Comparison of ENCODE assay signal across 20 cellular contexts in genomic region chr13:61148211-61148610, GRCh38.
DNase-seq lines count a peak whose midpoint lies in the region; TF ChIP-seq lines count a peak whose summit lies in the region.
"Had no signal": no experiment of that assay in that cellular context is flagged by ENCODE, and none has a peak within 500 bp of the region (broad histone marks: within the 10 kb centered on the region; RNA-seq: fewer than 3 reads in every experiment).

No MANE protein-coding gene starts in this region.

- POLR2A ChIA-PET in A673 (lab: Charles Lee; ENCODE audit: low non-redundant PET) = interaction anchor here (0.7 kb wide), 1 partner anchor 1927 kb away, joined by 3 read pairs; no protein-coding TSS in a partner anchor

- no peak for TF ChIP-seq CTCF in A673 (conservative IDR thresholded peaks at IDR 0.05; ENCODE audit: low read depth, low read length)
- TF ChIP-seq CTCF in tibial artery (IDR thresholded peaks at IDR 0.05) = no peak
- no peak for TF ChIP-seq CTCF in chondrocyte (IDR thresholded peaks at IDR 0.05)

- H2BK12ac ChIP-seq in neuronal stem cell (ENCODE audit: low read length) = no peak overlapping the region

- H3K56ac ChIP-seq in mesendoderm (ENCODE audit: low read length) = no peak overlapping the region

- H2BK5ac ChIP-seq in mesendoderm (ENCODE audit: low read length) (no peak overlapping the region), neuronal stem cell (ENCODE audit: low read length) (no peak overlapping the region)

- peak; percentile 0 for DNase-seq in DMS53 (lab: John Stamatoyannopoulos, UW)
- DNase-seq in DMS53 treated with DMSO at 0.1 percent for 48 hours (lab: John Stamatoyannopoulos, UW; ENCODE audit: unreplicated experiment) = no peak
- peak; percentile 60 for DNase-seq in A673 (ENCODE audit: low spot score)
- DNase-seq in mesendoderm = peak; percentile 26
- peak; percentile 17 for DNase-seq in neuronal stem cell (ENCODE audit: low spot score)
- no peak for DNase-seq in tibial artery
- DNase-seq in chondrocyte (ENCODE audit: low spot score) = no peak
- DNase-seq: ACHN; BE2C; C1 segment of cervical spinal cord; Caco-2; Calu3; CD4-positive, alpha-beta T cell; CD8-positive, alpha-beta T cell; DMS79 treated with DMSO at 0.1 percent for 48 hours; GF-D8 had no signal

- H3K23ac ChIP-seq in mesendoderm (ENCODE audit: low read length) (no peak overlapping the region), neuronal stem cell (ENCODE audit: low read depth, low read length, poor library complexity) (no peak overlapping the region)

- H3K18ac ChIP-seq in mesendoderm (ENCODE audit: low read length) (no peak overlapping the region), neuronal stem cell (ENCODE audit: low read length) (no peak overlapping the region)

- H3K9me3 Mint-ChIP-seq in chondrocyte (ENCODE audit: low read depth) = no peaks in the 10 kb centered on the region

- no peaks in the 10 kb centered on the region for H3K36me3 Mint-ChIP-seq in chondrocyte (ENCODE audit: low read depth)
- H3K36me3 Mint-ChIP-seq: CD14-positive monocyte; CD8-positive, alpha-beta T cell had no signal

- no peaks in the 10 kb centered on the region for H3K27me3 ChIP-seq in A673 (replicated peaks; ENCODE audit: insufficient read depth, low read depth, low read length, poor library complexity)
- H3K27me3 ChIP-seq in mesendoderm (ENCODE audit: insufficient read depth, low read length, poor library complexity) = no peaks in the 10 kb centered on the region
- no peaks in the 10 kb centered on the region for H3K27me3 ChIP-seq in neuronal stem cell (ENCODE audit: control insufficient read depth in 3 of 3, insufficient read depth in 3 of 3, low read depth in 1 of 3, low read length in 3 of 3)
- H3K27me3 ChIP-seq in tibial artery = no peaks in the 10 kb centered on the region
- H3K27me3 ChIP-seq: BE2C, BLaER1 had no signal

- H2BK15ac ChIP-seq in mesendoderm (replicated peaks; ENCODE audit: low read depth) (no peak overlapping the region), neuronal stem cell (ENCODE audit: low read length) (no peak overlapping the region)

- H3K79me2 ChIP-seq in mesendoderm (ENCODE audit: control insufficient read depth, insufficient read depth, low read length) = no peaks in the 10 kb centered on the region

- H2BK120ac ChIP-seq in mesendoderm (ENCODE audit: low read depth, low read length) (no peak overlapping the region), neuronal stem cell (ENCODE audit: low read depth, low read length) (no peak overlapping the region)

- no CpG with 5 or more reads among the region's 1 CpG for WGBS in mesendoderm (ENCODE audit: extremely low coverage, insufficient coverage, low lambda C conversion rate)
- no CpG with 5 or more reads among the region's 1 CpG for WGBS in neuronal stem cell (ENCODE audit: extremely low coverage in 2 of 2, insufficient read length in 2 of 2, insufficient replicate concordance in 1 of 2), 2 donors

- H3K4ac ChIP-seq in mesendoderm (ENCODE audit: low read depth, low read length) (no peak overlapping the region), neuronal stem cell (ENCODE audit: low read length) (no peak overlapping the region)

- H4K8ac ChIP-seq in mesendoderm (ENCODE audit: low read depth, low read length) (no peak overlapping the region), neuronal stem cell (ENCODE audit: low read depth, low read length) (no peak overlapping the region)

- H3K4me3 Mint-ChIP-seq in chondrocyte (ENCODE audit: unreplicated experiment) = no peak overlapping the region
- H3K4me3 Mint-ChIP-seq: CD14-positive monocyte; CD4-positive, alpha-beta T cell; CD8-positive, alpha-beta T cell had no signal

- no peaks in the 10 kb centered on the region for H3K4me1 Mint-ChIP-seq in chondrocyte (ENCODE audit: low read depth)
- H3K4me1 Mint-ChIP-seq: CD14-positive monocyte had no signal

- H3K79me1 ChIP-seq in mesendoderm (ENCODE audit: low read length) (no peaks in the 10 kb centered on the region), neuronal stem cell (ENCODE audit: low read depth, low read length) (no peaks in the 10 kb centered on the region)

- no peaks in the 10 kb centered on the region for H3K27me3 Mint-ChIP-seq in chondrocyte (ENCODE audit: low read depth)
- H3K27me3 Mint-ChIP-seq: CD4-positive, alpha-beta T cell had no signal

- peak overlapping the region; percentile 45 for H3K27ac ChIP-seq in A673 (ENCODE audit: low read depth, low read length, poor library complexity, severe bottlenecking)
- no peak overlapping the region for H3K27ac ChIP-seq in mesendoderm (ENCODE audit: low read depth, low read length)
- no peak overlapping the region for H3K27ac ChIP-seq in neuronal stem cell (replicated peaks; ENCODE audit: low read length)
- no peak overlapping the region for H3K27ac ChIP-seq in tibial artery
- H3K27ac ChIP-seq: 22Rv1, A549, BLaER1 had no signal

- intact Hi-C loops in A673 (cut with micrococcal nuclease; ENCODE audit: unreplicated experiment) (no loop called here), tibial artery (cut with DNase I; ENCODE audit: low total_unique reads) (no loop called here)

- H3K4me3 ChIP-seq in A673 (ENCODE audit: low read depth, low read length, poor library complexity, severe bottlenecking) = no peak overlapping the region
- H3K4me3 ChIP-seq in mesendoderm (ENCODE audit: low read length) = no peak overlapping the region
- no peak overlapping the region for H3K4me3 ChIP-seq in neuronal stem cell (ENCODE audit: low read length in 2 of 2)
- no peak overlapping the region for H3K4me3 ChIP-seq in tibial artery
- H3K4me3 ChIP-seq: A549, BLaER1 had no signal

- H2AFZ ChIP-seq in neuronal stem cell (ENCODE audit: low read length) = no peak overlapping the region

- no TSS peak for BruUV-seq in A673 (replicated peaks; lab: Mats Ljungman, UMichigan)

- no peak overlapping the region for H3K27ac Mint-ChIP-seq in chondrocyte (ENCODE audit: unreplicated experiment)
- H3K27ac Mint-ChIP-seq: CD14-positive monocyte; CD4-positive, alpha-beta T cell; CD8-positive, alpha-beta T cell had no signal

- H3K4me1 ChIP-seq in A673 (ENCODE audit: insufficient read depth, low read length, poor library complexity, severe bottlenecking) (peaks cover 36% of the 10 kb centered on the region), mesendoderm (ENCODE audit: control insufficient read depth, low read depth, low read length) (no peaks in the 10 kb centered on the region), neuronal stem cell (ENCODE audit: control insufficient read depth in 2 of 2, insufficient read depth in 1 of 2, low read depth in 1 of 2, low read length in 2 of 2) (peaks cover 4 to 7% of the 10 kb centered on the region in 2 donors), tibial artery (peaks cover 0 to 12% (median 2%) of the 10 kb centered on the region in 4 donors)
- H3K4me1 ChIP-seq: A549, BE2C had no signal

- H4K5ac ChIP-seq in mesendoderm (ENCODE audit: low read length) = no peak overlapping the region

- H3K14ac ChIP-seq in neuronal stem cell (ENCODE audit: low read length) = no peak overlapping the region

- no peak overlapping the region for H3K4me2 ChIP-seq in mesendoderm (ENCODE audit: low read length)
- H3K4me2 ChIP-seq in neuronal stem cell (ENCODE audit: insufficient read depth, low read length, poor library complexity, severe bottlenecking) = no peak overlapping the region
- H3K4me2 ChIP-seq: A549, BLaER1 had no signal

- no peaks in the 10 kb centered on the region for H3K36me3 ChIP-seq in A673 (ENCODE audit: insufficient read depth, low read length, poor library complexity, severe bottlenecking)
- no peaks in the 10 kb centered on the region for H3K36me3 ChIP-seq in mesendoderm (ENCODE audit: control insufficient read depth, insufficient read depth, low read length)
- no peaks in the 10 kb centered on the region for H3K36me3 ChIP-seq in neuronal stem cell (replicated peaks in 1 of 2; ENCODE audit: control insufficient read depth in 2 of 2, insufficient read depth in 2 of 2, low read length in 2 of 2)
- H3K36me3 ChIP-seq in tibial artery = no peaks in the 10 kb centered on the region
- H3K36me3 ChIP-seq: BE2C, BLaER1 had no signal

- CTCF ChIA-PET in A673 (lab: Charles Lee) = no interaction called here

- H3K9ac ChIP-seq in mesendoderm (ENCODE audit: low read length) (no peak overlapping the region), neuronal stem cell (ENCODE audit: low read depth, low read length, poor library complexity) (no peak overlapping the region)
- H3K9ac ChIP-seq: BLaER1 had no signal

- H2AK5ac ChIP-seq in mesendoderm (ENCODE audit: low read length) = no peak overlapping the region
- H2AK5ac ChIP-seq in neuronal stem cell (ENCODE audit: low read depth, low read length) = no peak overlapping the region

- H3K9me3 ChIP-seq in A673 (ENCODE audit: low read depth, low read length, poor library complexity, severe bottlenecking) (peaks cover 4% of the 10 kb centered on the region), neuronal stem cell (replicated peaks in 1 of 2; ENCODE audit: control insufficient read depth in 2 of 2, insufficient read depth in 1 of 2, low read depth in 1 of 2, low read length in 2 of 2) (peaks cover 5 to 8% of the 10 kb centered on the region in 2 donors), tibial artery (no peaks in the 10 kb centered on the region)
- H3K9me3 ChIP-seq: A549, BE2C had no signal

- no peak overlapping the region for H4K91ac ChIP-seq in neuronal stem cell (ENCODE audit: low read depth, low read length, poor library complexity)

Comparison
In these comparisons a context has a peak if more than half of its experiments do, and no peak if none do; other contexts are left out.
1. DNase-seq: peak in DMS53 (single experiment), A673 (single experiment), mesendoderm (single experiment) and neuronal stem cell (single experiment); none in DMS53 treated with DMSO at 0.1 percent for 48 hours (single experiment), tibial artery (0 of 2) and chondrocyte (single experiment).